ENCODE assay signal across 9 cellular contexts in genomic region chr6:16828058-16828457, GRCh38.
"Had no signal": no experiment of that assay in that cellular context is flagged by ENCODE, and none has a peak within 500 bp of the region (broad histone marks: within the 10 kb centered on the region; RNA-seq: fewer than 3 reads in every experiment).

No MANE protein-coding gene starts in this region.

- H3K27me3 Mint-ChIP-seq: IgD-negative memory B cell had no signal

- H3K4me1 ChIP-seq: HAP-1 had no signal

- H3K36me3 Mint-ChIP-seq: IgD-negative memory B cell had no signal

- H3K27ac ChIP-seq: GM23248, HL-60 had no signal

- H3K36me3 ChIP-seq: HAP-1 had no signal

- DNase-seq: GM23248, GOT3, H7, HFFc6 had no signal

- H3K9me3 ChIP-seq: HAP-1 had no signal

- H3K9ac ChIP-seq: GM23248 had no signal

- H3K4me3 Mint-ChIP-seq: HFFc6, IgD-negative memory B cell had no signal

- H3K27ac Mint-ChIP-seq: HFFc6, IgD-negative memory B cell had no signal

- H3K9me3 Mint-ChIP-seq: HFFc6, IgD-negative memory B cell had no signal

- H2AFZ ChIP-seq: GM23248 had no signal

- FAIRE-seq: HepG2 had no signal

- ATAC-seq: HCT116, HepG2 had no signal

- H3K4me3 ChIP-seq: GM23248, HAP-1 had no signal
